1 cellular context compared by ENCODE assay signal in genomic region chr3:10272977-10273376, GRCh38.
A peak's percentile ranks its signal among the peaks of the same experiment; 100 is the strongest.
TF ChIP-seq lines count a peak whose summit lies in the region.

No MANE protein-coding gene starts in this region.

TF ChIP-seq in K562, 482 proteins besides CTCF, POLR2A, EP300 and RAD21:
- TF ChIP-seq CBFA2T3 (IDR thresholded peaks at IDR 0.05), result peak; percentile 35; the same call in 1 of the 2 replicates
- TF ChIP-seq FOXP4 (CRISPR knock-in tag; IDR thresholded peaks at IDR 0.05; ENCODE audit: borderline replicate concordance), result no peak
- peak; percentile 20; the same call in 1 of the 2 replicates for TF ChIP-seq CBFA2T2 (conservative IDR thresholded peaks at IDR 0.05)
TF ChIP-seq in K562: peak in this region for 2.
